Comparison of ENCODE assay signal across 2 cellular contexts in the genomic region with DNA sequence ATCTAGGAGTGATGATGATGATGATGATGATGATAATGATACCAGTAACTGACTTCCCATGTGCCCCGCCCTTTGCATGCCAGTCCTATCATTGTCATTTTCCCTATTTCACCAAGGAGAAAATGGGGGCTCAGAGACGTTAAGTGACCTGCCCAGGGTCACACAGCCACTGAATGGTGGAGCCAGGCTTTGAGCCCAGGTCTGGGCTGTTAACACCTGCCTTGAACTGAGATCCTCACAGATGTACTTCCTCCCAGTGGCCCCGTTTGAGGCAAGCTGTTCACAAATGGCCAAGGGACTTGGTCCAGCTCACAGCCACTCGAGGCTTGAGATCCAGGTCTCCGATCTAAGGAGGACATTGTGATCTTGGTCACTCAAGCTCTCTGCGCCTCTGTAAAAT.
TF ChIP-seq lines count a peak whose summit lies in the region.

No MANE protein-coding gene starts in this region.

TF ChIP-seq in HepG2, 621 proteins besides CTCF, POLR2A, EP300 and RAD21:
- no peak for TF ChIP-seq ZNF746 (CRISPR knock-in tag; IDR thresholded peaks at IDR 0.05)
- no peak for TF ChIP-seq KAT7 (CRISPR knock-in tag; IDR thresholded peaks at IDR 0.05; ENCODE audit: borderline replicate concordance)
- 0 out of 2 replicates have a peak, but pooled peaks have one; percentile 2 for TF ChIP-seq CREB1 (IDR thresholded peaks at IDR 0.05)
- TF ChIP-seq CREB1 (CRISPR knock-in tag; IDR thresholded peaks at IDR 0.05): no peak
- TF ChIP-seq ZNF768 (CRISPR knock-in tag; IDR thresholded peaks at IDR 0.05): peak; percentile 95
TF ChIP-seq in HepG2: peak in this region for 2.

TF ChIP-seq in K562, 482 proteins besides CTCF, POLR2A, EP300 and RAD21:
- TF ChIP-seq BCOR (IDR thresholded peaks at IDR 0.05) (peak; percentile 42; the same call in 1 of the 2 replicates), RFX7 (CRISPR knock-in tag; IDR thresholded peaks at IDR 0.05) (no peak), NR1H2 (CRISPR knock-in tag; IDR thresholded peaks at IDR 0.05) (no peak), ZNF133 (CRISPR knock-in tag; IDR thresholded peaks at IDR 0.05) (no peak), ZFP36 (IDR thresholded peaks at IDR 0.05; ENCODE audit: low read depth, low read length, partially characterized antibody) (peak; percentile 87), RBM25 (IDR thresholded peaks at IDR 0.05; ENCODE audit: low read depth, low read length, severe bottlenecking) (peak; percentile 76), EP400 (IDR thresholded peaks at IDR 0.05) (no peak), RBM15 (IDR thresholded peaks at IDR 0.05; ENCODE audit: insufficient read depth, low read length) (no peak), KDM1A (IDR thresholded peaks at IDR 0.05) (peak in 1 of 2 experiments; percentile 26; a peak in 1 of 4 replicates), ZNF311 (CRISPR knock-in tag; IDR thresholded peaks at IDR 0.05) (no peak)
- TF ChIP-seq, protein P1, sequence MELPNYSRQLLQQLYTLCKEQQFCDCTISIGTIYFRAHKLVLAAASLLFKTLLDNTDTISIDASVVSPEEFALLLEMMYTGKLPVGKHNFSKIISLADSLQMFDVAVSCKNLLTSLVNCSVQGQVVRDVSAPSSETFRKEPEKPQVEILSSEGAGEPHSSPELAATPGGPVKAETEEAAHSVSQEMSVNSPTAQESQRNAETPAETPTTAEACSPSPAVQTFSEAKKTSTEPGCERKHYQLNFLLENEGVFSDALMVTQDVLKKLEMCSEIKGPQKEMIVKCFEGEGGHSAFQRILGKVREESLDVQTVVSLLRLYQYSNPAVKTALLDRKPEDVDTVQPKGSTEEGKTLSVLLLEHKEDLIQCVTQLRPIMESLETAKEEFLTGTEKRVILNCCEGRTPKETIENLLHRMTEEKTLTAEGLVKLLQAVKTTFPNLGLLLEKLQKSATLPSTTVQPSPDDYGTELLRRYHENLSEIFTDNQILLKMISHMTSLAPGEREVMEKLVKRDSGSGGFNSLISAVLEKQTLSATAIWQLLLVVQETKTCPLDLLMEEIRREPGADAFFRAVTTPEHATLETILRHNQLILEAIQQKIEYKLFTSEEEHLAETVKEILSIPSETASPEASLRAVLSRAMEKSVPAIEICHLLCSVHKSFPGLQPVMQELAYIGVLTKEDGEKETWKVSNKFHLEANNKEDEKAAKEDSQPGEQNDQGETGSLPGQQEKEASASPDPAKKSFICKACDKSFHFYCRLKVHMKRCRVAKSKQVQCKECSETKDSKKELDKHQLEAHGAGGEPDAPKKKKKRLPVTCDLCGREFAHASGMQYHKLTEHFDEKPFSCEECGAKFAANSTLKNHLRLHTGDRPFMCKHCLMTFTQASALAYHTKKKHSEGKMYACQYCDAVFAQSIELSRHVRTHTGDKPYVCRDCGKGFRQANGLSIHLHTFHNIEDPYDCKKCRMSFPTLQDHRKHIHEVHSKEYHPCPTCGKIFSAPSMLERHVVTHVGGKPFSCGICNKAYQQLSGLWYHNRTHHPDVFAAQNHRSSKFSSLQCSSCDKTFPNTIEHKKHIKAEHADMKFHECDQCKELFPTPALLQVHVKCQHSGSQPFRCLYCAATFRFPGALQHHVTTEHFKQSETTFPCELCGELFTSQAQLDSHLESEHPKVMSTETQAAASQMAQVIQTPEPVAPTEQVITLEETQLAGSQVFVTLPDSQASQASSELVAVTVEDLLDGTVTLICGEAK (IDR thresholded peaks at IDR 0.05): no peak
- TF ChIP-seq, protein P1 (CRISPR knock-in tag; IDR thresholded peaks at IDR 0.05): no peak
- TF ChIP-seq, protein P2, sequence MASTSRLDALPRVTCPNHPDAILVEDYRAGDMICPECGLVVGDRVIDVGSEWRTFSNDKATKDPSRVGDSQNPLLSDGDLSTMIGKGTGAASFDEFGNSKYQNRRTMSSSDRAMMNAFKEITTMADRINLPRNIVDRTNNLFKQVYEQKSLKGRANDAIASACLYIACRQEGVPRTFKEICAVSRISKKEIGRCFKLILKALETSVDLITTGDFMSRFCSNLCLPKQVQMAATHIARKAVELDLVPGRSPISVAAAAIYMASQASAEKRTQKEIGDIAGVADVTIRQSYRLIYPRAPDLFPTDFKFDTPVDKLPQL (IDR thresholded peaks at IDR 0.05; ENCODE audit: extremely low read depth, insufficient read length): no peak
- TF ChIP-seq, protein P3, sequence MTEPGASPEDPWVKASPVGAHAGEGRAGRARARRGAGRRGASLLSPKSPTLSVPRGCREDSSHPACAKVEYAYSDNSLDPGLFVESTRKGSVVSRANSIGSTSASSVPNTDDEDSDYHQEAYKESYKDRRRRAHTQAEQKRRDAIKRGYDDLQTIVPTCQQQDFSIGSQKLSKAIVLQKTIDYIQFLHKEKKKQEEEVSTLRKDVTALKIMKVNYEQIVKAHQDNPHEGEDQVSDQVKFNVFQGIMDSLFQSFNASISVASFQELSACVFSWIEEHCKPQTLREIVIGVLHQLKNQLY (CRISPR knock-in tag; conservative IDR thresholded peaks at IDR 0.05): no peak
- TF ChIP-seq, protein P4, sequence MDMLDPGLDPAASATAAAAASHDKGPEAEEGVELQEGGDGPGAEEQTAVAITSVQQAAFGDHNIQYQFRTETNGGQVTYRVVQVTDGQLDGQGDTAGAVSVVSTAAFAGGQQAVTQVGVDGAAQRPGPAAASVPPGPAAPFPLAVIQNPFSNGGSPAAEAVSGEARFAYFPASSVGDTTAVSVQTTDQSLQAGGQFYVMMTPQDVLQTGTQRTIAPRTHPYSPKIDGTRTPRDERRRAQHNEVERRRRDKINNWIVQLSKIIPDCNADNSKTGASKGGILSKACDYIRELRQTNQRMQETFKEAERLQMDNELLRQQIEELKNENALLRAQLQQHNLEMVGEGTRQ (CRISPR knock-in tag; IDR thresholded peaks at IDR 0.05): no peak
